In genomic region chr6:13290335-13290734, GRCh38 we compare ENCODE assay signal across 19 cellular contexts. TPM values are rescaled to one million over a fixed set of nuclear protein-coding genes. Genes with fewer than 3 reads are reported as not detected.
DNase-seq lines count a peak whose midpoint lies in the region; ATAC-seq, FAIRE-seq and TF ChIP-seq lines count a peak whose summit lies in the region.
"Had no signal": no experiment of that assay in that cellular context is flagged by ENCODE, and none has a peak within 500 bp of the region (broad histone marks: within the 10 kb centered on the region; RNA-seq: fewer than 3 reads in every experiment).

No MANE protein-coding gene starts in this region.

- TF ChIP-seq EP300 in K562 (IDR thresholded peaks at IDR 0.05; ENCODE audit: low read length) = no peak; the same call in 1 of the 2 replicates
- no peak for TF ChIP-seq EP300 in HepG2 (IDR thresholded peaks at IDR 0.05; ENCODE audit: low read depth in 2 of 2, low read length in 2 of 2)
- TF ChIP-seq EP300 in HepG2 (CRISPR knock-in tag; IDR thresholded peaks at IDR 0.05; ENCODE audit: borderline replicate concordance) = no peak

- CTCF ChIA-PET in K562 (lab: Yijun Ruan, JAX; ENCODE audit: low intra/inter-chr PET ratio) (no interaction called here), HepG2 (lab: Yijun Ruan, JAX; ENCODE audit: low intra/inter-chr PET ratio, low total read pairs) (no interaction called here)

- H3K9me3 Mint-ChIP-seq in T-helper 2 cell treated with Interferon-gamma antibody and Interleukin-4, amounts not matched to agents 5 μg/mL and 100 μg/mL, for 36 hours = peaks cover 32% of the 10 kb centered on the region

- TF ChIP-seq CTCF in cardiac muscle cell (IDR thresholded peaks at IDR 0.05; ENCODE audit: low read depth, low read length) = no peak
- TF ChIP-seq CTCF in K562 (IDR thresholded peaks at IDR 0.05 in 2 of 3, conservative IDR thresholded peaks at IDR 0.05 in 1 of 3; ENCODE audit: insufficient read depth in 2 of 3, low read depth in 1 of 3, low read length in 3 of 3) = no peak
- no peak for TF ChIP-seq CTCF in HepG2 (CRISPR knock-in tag; IDR thresholded peaks at IDR 0.05)

- H3K36me3 ChIP-seq in cardiac muscle cell (peaks cover 22% of the 10 kb centered on the region), K562 (ENCODE audit: control insufficient read depth, insufficient read depth, low read length) (peaks cover 64% of the 10 kb centered on the region), HepG2 (replicated peaks in 1 of 2; ENCODE audit: control insufficient read depth in 1 of 2, insufficient read depth in 2 of 2, low read length in 2 of 2) (peaks cover 10 to 30% of the 10 kb centered on the region in 2 experiments)

- H3K27me3 Mint-ChIP-seq in T-helper 2 cell treated with Interferon-gamma antibody and Interleukin-4, amounts not matched to agents 5 μg/mL and 100 μg/mL, for 36 hours (ENCODE audit: low read depth) = no peaks in the 10 kb centered on the region
- H3K27me3 Mint-ChIP-seq: B cell; CD4-positive, CD25-positive, alpha-beta regulatory T cell had no signal

- WGBS in K562 (ENCODE audit: insufficient coverage, low coverage, missing lambda C conversion rate) = 15% methylated on average over 2 of the region's 2 CpGs
- WGBS in HepG2 (ENCODE audit: low lambda C conversion rate) = 63% methylated on average over 2 of the region's 2 CpGs

- POLR2A ChIA-PET in K562 (lab: Yijun Ruan, JAX) (interaction anchor here (0.7 to 1.9 kb wide), 5 partner anchors 10 to 51 kb away, joined by 3 to 6 read pairs (median 5); no protein-coding TSS in a partner anchor), HepG2 (lab: Yijun Ruan, JAX) (interaction anchor here (0.7 to 2.3 kb wide), 4 partner anchors 13 to 117 kb away, joined by 3 to 17 read pairs (median 8); partner anchors contain the start of gene TBC1D7)

- no peak overlapping the region for H3K4me2 ChIP-seq in K562 (ENCODE audit: insufficient read depth, low read length)
- peak overlapping the region; percentile 48 for H3K4me2 ChIP-seq in HepG2 (ENCODE audit: low read depth, low read length)
- H3K4me2 ChIP-seq: KMS-11 had no signal

- H3K4me1 Mint-ChIP-seq in T-helper 2 cell treated with Interferon-gamma antibody and Interleukin-4, amounts not matched to agents 5 μg/mL and 100 μg/mL, for 36 hours (ENCODE audit: low read depth) = no peaks in the 10 kb centered on the region

- H3K9me3 ChIP-seq in cardiac muscle cell (ENCODE audit: low read depth) (peaks cover 4% of the 10 kb centered on the region), K562 (replicated peaks; ENCODE audit: control insufficient read depth, insufficient read depth, low read depth, low read length) (peaks cover 11% of the 10 kb centered on the region), HepG2 (ENCODE audit: low read length) (peaks cover 28% of the 10 kb centered on the region)

- no peak overlapping the region for H3K4me3 ChIP-seq in cardiac muscle cell
- H3K4me3 ChIP-seq in K562 = no peak overlapping the region
- peak overlapping the region in 1 of 3 experiments; percentile 30; a peak in 1 of 6 replicates for H3K4me3 ChIP-seq in HepG2 (replicated peaks in 1 of 3; ENCODE audit: insufficient read depth in 1 of 3, low read depth in 2 of 3, low read length in 3 of 3)
- H3K4me3 ChIP-seq: SJSA1 had no signal

- FAIRE-seq in K562 (lab: Jason Lieb, UNC) (peak; percentile 73), HepG2 (lab: Jason Lieb, UNC) (no peak)

- peaks cover 16% of the 10 kb centered on the region for H3K4me1 ChIP-seq in cardiac muscle cell (ENCODE audit: low read depth)
- peaks cover 7 to 11% of the 10 kb centered on the region in 2 experiments; a peak in 3 of 5 replicates for H3K4me1 ChIP-seq in K562 (replicated peaks in 1 of 2; ENCODE audit: control insufficient read depth in 2 of 2, insufficient read depth in 2 of 2, low read length in 2 of 2)
- H3K4me1 ChIP-seq in HepG2 (ENCODE audit: insufficient read depth, low read length) = peaks cover 26% of the 10 kb centered on the region
- H3K4me1 ChIP-seq: SJSA1 had no signal

- BruUV-seq in K562 (replicated peaks; lab: Mats Ljungman, UMichigan) (no TSS peak), HepG2 (replicated peaks; lab: Mats Ljungman, UMichigan) (no TSS peak)

- H3K79me2 ChIP-seq in K562 (ENCODE audit: control insufficient read depth, insufficient read depth, low read length) (no peaks in the 10 kb centered on the region), HepG2 (ENCODE audit: insufficient read depth, low read length) (no peaks in the 10 kb centered on the region)

- H2AFZ ChIP-seq in K562 (ENCODE audit: low read depth, low read length) (no peak overlapping the region; the same call in 1 of the 2 replicates), HepG2 (ENCODE audit: low read length) (no peak overlapping the region)

- peaks cover 67% of the 10 kb centered on the region for H3K36me3 Mint-ChIP-seq in T-helper 2 cell treated with Interferon-gamma antibody and Interleukin-4, amounts not matched to agents 5 μg/mL and 100 μg/mL, for 36 hours (ENCODE audit: low read depth)

- peak overlapping the region; percentile 77 for H3K27ac ChIP-seq in cardiac muscle cell
- H3K27ac ChIP-seq in K562 (ENCODE audit: extremely low read depth, low read depth, low read length) = peak overlapping the region; percentile 56
- peak overlapping the region; percentile 78 for H3K27ac ChIP-seq in HepG2 (ENCODE audit: extremely low read length, insufficient read depth, low read length)
- H3K27ac ChIP-seq: 22Rv1, KMS-11, SJSA1 had no signal

- H3K27me3 ChIP-seq in cardiac muscle cell (no peaks in the 10 kb centered on the region), K562 (ENCODE audit: control insufficient read depth in 2 of 2, insufficient read depth in 2 of 2, low read length in 2 of 2) (no peaks in the 10 kb centered on the region), HepG2 (ENCODE audit: control insufficient read depth in 1 of 2, insufficient read depth in 2 of 2, low read length in 2 of 2) (no peaks in the 10 kb centered on the region)
- H3K27me3 ChIP-seq: SJSA1 had no signal

- DNase-seq in cardiac muscle cell (ENCODE audit: low read depth in 1 of 2, low spot score in 1 of 2) = peak in 1 of 2 donors; percentile 27
- no peak for DNase-seq in cardiac septum (ENCODE audit: low spot score)
- DNase-seq in K562 (ENCODE audit: extremely low read depth in 1 of 4, low spot score in 3 of 4) = peak; percentile 62 to 75 (median 64)
- DNase-seq in HepG2 (ENCODE audit: low spot score) = no peak
- DNase-seq in DMS 273 (lab: John Stamatoyannopoulos, UW; ENCODE audit: unreplicated experiment) = no peak
- no peak for DNase-seq in SIG-M5 (lab: John Stamatoyannopoulos, UW)
- no peak for DNase-seq in AML-193 (lab: John Stamatoyannopoulos, UW)
- no peak for DNase-seq in T-helper 2 cell treated with Interferon-gamma antibody and Interleukin-4, amounts not matched to agents 5 μg/mL and 100 μg/mL, for 36 hours (ENCODE audit: low spot score)
- DNase-seq: CD4-positive, CD25-positive, alpha-beta regulatory T cell; DMS53; HFFc6; MV-4-11; NCI-H1694 treated with DMSO at 0.1 percent for 48 hours; NCI-H526 had no signal

- TF ChIP-seq RAD21 in K562 (CRISPR knock-in tag; conservative IDR thresholded peaks at IDR 0.05 in 1 of 2, IDR thresholded peaks at IDR 0.05 in 1 of 2) (no peak), HepG2 (CRISPR knock-in tag; IDR thresholded peaks at IDR 0.05) (no peak)

- no peaks in the 10 kb centered on the region for H4K20me1 ChIP-seq in K562 (replicated peaks; ENCODE audit: control insufficient read depth, insufficient read depth, low read length)
- no peaks in the 10 kb centered on the region for H4K20me1 ChIP-seq in HepG2 (ENCODE audit: insufficient read depth, low read length)

- intact Hi-C loops in cardiac septum (cut with DNase I) = no loop called here
- intact Hi-C loops in K562 (cut with micrococcal nuclease) = no loop called here
- intact Hi-C loops in HepG2 (cut with micrococcal nuclease; ENCODE audit: unreplicated experiment) = loop anchor here (1.0 kb wide), 1 partner anchor 13 kb away; no protein-coding TSS in a partner anchor

- H3K9ac ChIP-seq in K562 (ENCODE audit: insufficient read depth in 1 of 2, low read depth in 2 of 2, low read length in 2 of 2) = no peak overlapping the region
- peak overlapping the region; percentile 31 for H3K9ac ChIP-seq in HepG2 (ENCODE audit: insufficient read depth, low read depth, low read length)
- H3K9ac ChIP-seq: KMS-11 had no signal

- no peaks in the 10 kb centered on the region for H3K9me1 ChIP-seq in K562 (ENCODE audit: control insufficient read depth, insufficient read depth, low read length)

- ATAC-seq in K562 = peak; percentile 79
- peak; percentile 23 for ATAC-seq in HepG2
- ATAC-seq: Panc1 had no signal

- H3K4me3 Mint-ChIP-seq in T-helper 2 cell treated with Interferon-gamma antibody and Interleukin-4, amounts not matched to agents 5 μg/mL and 100 μg/mL, for 36 hours = no peak overlapping the region
- H3K4me3 Mint-ChIP-seq: CD4-positive, CD25-positive, alpha-beta regulatory T cell; HFFc6 had no signal

- TF ChIP-seq POLR2A in K562 (conservative IDR thresholded peaks at IDR 0.05) (no peak), HepG2 (IDR thresholded peaks at IDR 0.05; ENCODE audit: insufficient read depth in 1 of 2, low read depth in 2 of 2, low read length in 2 of 2) (no peak)

- in situ Hi-C loops in K562 (cut with MboI) (no loop called here), HepG2 (cut with HindIII; ENCODE audit: extremely low pct_ligation_motif_present, low pct_unique_long_range_greater_than_20kb) (no loop called here)

- H3K27ac Mint-ChIP-seq in T-helper 2 cell treated with Interferon-gamma antibody and Interleukin-4, amounts not matched to agents 5 μg/mL and 100 μg/mL, for 36 hours = no peak overlapping the region
- H3K27ac Mint-ChIP-seq: B cell, HFFc6 had no signal

RNA-seq across cellular contexts. Expression of gene TBC1D7, which starts 38.0 kb away (rescaled TPM):
- total RNA-seq in cardiac muscle cell (36.8 and 39.2 TPM in 2 replicates), cardiac septum (30.5 TPM), K562 (2014; rRNA removed) (49.4 and 56.9 TPM in 2 replicates), K562 (2014; rRNA removed; fragmentation: Illumina TruSeq; extraction: Trizol) (61.1 and 64.2 TPM in 2 replicates), K562 (2015; rRNA removed; fragmentation: Illumina TruSeq; extraction: Trizol) (48.4 and 49.8 TPM in 2 replicates), K562 (2021) (51.8 and 59.4 TPM in 2 replicates), HepG2 (2016; rRNA removed; fragmentation: Illumina TruSeq; extraction: Trizol) (23.3 and 28.5 TPM in 2 replicates)
- polyA plus RNA-seq in cardiac muscle cell (84.5 and 108 TPM in 2 replicates), K562 (2011; rRNA removed) (107 and 108 TPM in 2 replicates), K562 (2014; fragmentation: Illumina TruSeq; extraction: Trizol) (71.0 and 72.2 TPM in 2 replicates), K562 (2014; fragmentation: Nextera tagmentation; extraction: Ambion mirVana) (10 to 100 TPM; 74.5 to 86.8 TPM), K562 (2014; rRNA removed) (55.2 and 59.5 TPM in 2 replicates), HepG2 (2011; rRNA removed) (24.3 and 30.8 TPM in 2 replicates)
- total RNA-seq in K562 (2011; cell fraction: chromatin; rRNA removed; ENCODE audit: low replicate concordance) = 88.3 and 95.2 TPM in 2 replicates
- total RNA-seq in K562 (2011; cell fraction: nucleolus; rRNA removed) = 51.5 and 54.2 TPM in 2 replicates
- total RNA-seq in K562 (2011; cell fraction: nucleoplasm; rRNA removed) = 88.9 and 141 TPM in 2 replicates
- polyA plus RNA-seq in K562 (2011; cell fraction: cytosol; rRNA removed) = 40.2 and 54.9 TPM in 2 replicates
- 48.4 and 66.4 TPM in 2 replicates for polyA plus RNA-seq in K562 (2011; cell fraction: nucleus; rRNA removed)
- 57.0 and 64.2 TPM in 2 replicates for polyA plus RNA-seq in K562 (2012)
- polyA minus RNA-seq in K562 (2011; rRNA and poly(A)+ RNA removed) = 60.0 and 78.8 TPM in 2 replicates
- 16.2 and 25.4 TPM in 2 replicates for polyA minus RNA-seq in K562 (2011; cell fraction: cytosol; rRNA and poly(A)+ RNA removed)
- polyA minus RNA-seq in K562 (2011; cell fraction: nucleus; rRNA and poly(A)+ RNA removed) = 29.8 and 53.8 TPM in 2 replicates
- total RNA-seq in HepG2 (2016; cell fraction: cytosol; rRNA removed; fragmentation: Illumina TruSeq; extraction: Trizol; ENCODE audit: low read depth) = 12.0 and 14.1 TPM in 2 replicates
- 25.7 and 25.9 TPM in 2 replicates for total RNA-seq in HepG2 (2016; cell fraction: insoluble cytoplasmic fraction; rRNA removed; fragmentation: Illumina TruSeq; extraction: Trizol)
- total RNA-seq in HepG2 (2016; cell fraction: membrane; rRNA removed; fragmentation: Illumina TruSeq; extraction: Trizol) = 18.1 and 20.7 TPM in 2 replicates
- 38.3 and 38.4 TPM in 2 replicates for total RNA-seq in HepG2 (2016; cell fraction: nucleus; rRNA removed; fragmentation: Illumina TruSeq; extraction: Trizol)
- polyA plus RNA-seq in HepG2 (2011; cell fraction: cytosol; rRNA removed) = 14.7 and 17.2 TPM in 2 replicates
- 14.9 and 19.7 TPM in 2 replicates for polyA plus RNA-seq in HepG2 (2011; cell fraction: nucleus; rRNA removed)
- polyA plus RNA-seq in HepG2 (2012) = 18.4 and 21.3 TPM in 2 replicates
- 10.6 and 14.9 TPM in 2 replicates for polyA plus RNA-seq in HepG2 (2016; cell fraction: cytosol; fragmentation: Illumina TruSeq; extraction: Trizol; ENCODE audit: low read depth)
- 37.2 and 41.0 TPM in 2 replicates for polyA plus RNA-seq in HepG2 (2016; cell fraction: insoluble cytoplasmic fraction; fragmentation: Illumina TruSeq; extraction: Trizol; ENCODE audit: low read depth)
- 14.6 and 19.3 TPM in 2 replicates for polyA plus RNA-seq in HepG2 (2016; cell fraction: membrane; fragmentation: Illumina TruSeq; extraction: Trizol; ENCODE audit: low read depth)
- polyA plus RNA-seq in HepG2 (2016; cell fraction: nucleus; fragmentation: Illumina TruSeq; extraction: Trizol; ENCODE audit: insufficient read depth, low read depth) = 27.9 and 28.4 TPM in 2 replicates
- 32.1 and 53.3 TPM in 2 replicates for polyA minus RNA-seq in HepG2 (2011; rRNA and poly(A)+ RNA removed; ENCODE audit: low replicate concordance)
- 8.5 and 11.2 TPM in 2 replicates for polyA minus RNA-seq in HepG2 (2011; cell fraction: cytosol; rRNA and poly(A)+ RNA removed)
- 56.8 and 61.8 TPM in 2 replicates for polyA minus RNA-seq in HepG2 (2011; cell fraction: nucleus; rRNA and poly(A)+ RNA removed)

Comparison
In these comparisons a context has a peak if more than half of its experiments do, and no peak if none do; other contexts are left out.
1. DNase-seq: peak in K562 (4 of 4); none in cardiac septum (single experiment), HepG2 (single experiment), DMS 273 (single experiment), SIG-M5 (single experiment), AML-193 (0 of 2) and T-helper 2 cell treated with Interferon-gamma antibody and Interleukin-4, amounts not matched to agents 5 μg/mL and 100 μg/mL, for 36 hours (single experiment).
2. Peak in every context shown above with its lines, with median percentiles within 50 percentile points of each other: H3K27ac ChIP-seq.